Comparison of ENCODE assay signal across 8 cellular contexts in the genomic region with DNA sequence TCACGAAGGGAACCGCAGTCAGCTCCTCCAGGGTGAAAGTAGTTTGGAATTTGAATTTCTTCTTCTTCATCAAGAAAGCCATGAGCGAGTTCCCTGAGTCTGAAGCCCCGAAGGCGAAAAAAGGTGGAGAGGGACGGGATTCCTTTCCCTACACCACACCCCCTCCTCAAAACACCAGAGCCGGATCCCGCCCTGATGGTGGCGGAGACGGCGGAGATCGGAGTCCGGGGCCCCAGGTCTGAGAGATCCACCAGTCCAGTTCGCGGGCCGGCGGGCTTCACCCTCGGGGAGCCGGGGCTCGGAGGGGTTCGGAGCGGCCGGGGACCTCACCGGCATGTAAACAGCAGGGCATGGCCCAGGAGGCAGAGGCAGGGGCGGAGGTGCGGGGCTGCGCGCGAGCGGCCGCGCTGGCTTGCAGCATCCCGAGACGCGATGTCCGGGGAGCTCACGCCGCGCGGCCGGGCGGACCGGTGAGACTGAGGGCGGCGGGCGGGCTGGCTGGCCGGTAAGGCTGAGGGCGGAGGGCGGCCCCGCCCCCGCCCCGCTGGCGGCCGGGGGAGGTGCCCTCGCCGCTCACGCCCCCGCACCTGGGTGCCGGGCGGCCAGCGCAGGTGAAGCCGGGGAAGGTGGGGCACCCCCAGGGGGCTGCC. TPM values are rescaled to one million over a fixed set of nuclear protein-coding genes. Genes with fewer than 3 reads are reported as not detected.
DNase-seq lines count a peak whose midpoint lies in the region; ATAC-seq, FAIRE-seq and TF ChIP-seq lines count a peak whose summit lies in the region.

No MANE protein-coding gene starts in this region.

- peak overlapping the region; percentile 84 for H3K4me2 ChIP-seq in OCI-LY7 (ENCODE audit: low read length)

- CTCF ChIA-PET in OCI-LY7 (lab: Charles Lee; ENCODE audit: unreplicated experiment): interaction anchor here (0.5 kb wide), 1 partner anchor 441 kb away, joined by 3 read pairs; a partner anchor contains a TSS

- no peaks in the 10 kb centered on the region for H3K9me3 ChIP-seq in OCI-LY7 (ENCODE audit: low read length)
- no peaks in the 10 kb centered on the region for H3K9me3 ChIP-seq in adrenal gland (replicated peaks in 1 of 3)
- H3K9me3 ChIP-seq in iPS-18c (ENCODE audit: control insufficient read depth, insufficient read depth, low read length): no peaks in the 10 kb centered on the region
- no peaks in the 10 kb centered on the region for H3K9me3 ChIP-seq in small intestine (ENCODE audit: control insufficient read depth, low read depth)

- WGBS in adrenal gland, 4 donors: 0 to 2% (median 1%) methylated on average over 10 to 62 of the region's 62 CpGs
- 0 to 1% (median 1%) methylated on average over 28 to 62 of the region's 62 CpGs for WGBS in small intestine, 3 donors

- DNase-seq in NCI-H82 (lab: John Stamatoyannopoulos, UW): peak; percentile 39
- no peak for DNase-seq in NCI-H82 treated with DMSO at 0.1 percent for 48 hours (lab: John Stamatoyannopoulos, UW; ENCODE audit: unreplicated experiment)
- DNase-seq in OCI-LY7 (ENCODE audit: low spot score): peak; percentile 65
- DNase-seq in adrenal gland: peak in 4 of 7 donors; percentile 55 to 69 (median 63)
- DNase-seq in small intestine: peak; percentile 79
- no peak for DNase-seq in kidney glomerular epithelial cell (lab: John Stamatoyannopoulos, UW)

- H3K36me3 ChIP-seq in OCI-LY7 (ENCODE audit: insufficient read depth, low read length): peaks cover 44% of the 10 kb centered on the region
- H3K36me3 ChIP-seq in adrenal gland (replicated peaks in 1 of 2): no peaks in the 10 kb centered on the region
- no peaks in the 10 kb centered on the region for H3K36me3 ChIP-seq in small intestine (ENCODE audit: control insufficient read depth in 2 of 2, insufficient read depth in 2 of 2, low read length in 2 of 2)

- peaks cover 68% of the 10 kb centered on the region for H3K4me1 ChIP-seq in OCI-LY7 (ENCODE audit: insufficient read depth, low read length, poor library complexity, severe bottlenecking)
- H3K4me1 ChIP-seq in adrenal gland (replicated peaks in 1 of 2): peaks cover 50 to 58% of the 10 kb centered on the region in 2 donors
- H3K4me1 ChIP-seq in small intestine (ENCODE audit: control insufficient read depth in 2 of 2, insufficient read depth in 1 of 2, low read depth in 1 of 2, low read length in 1 of 2): peaks cover 4 to 5% of the 10 kb centered on the region in 2 donors

- H3K27ac ChIP-seq in OCI-LY7 (ENCODE audit: low read depth, low read length, poor library complexity, severe bottlenecking) (peak overlapping the region; percentile 65), adrenal gland (peak overlapping the region in 4 of 5 donors; percentile 59 to 95 (median 91)), small intestine (ENCODE audit: low read depth in 1 of 2, low read length in 1 of 2) (peak overlapping the region; percentile 94 to 98)

- H3K79me2 ChIP-seq in OCI-LY7 (ENCODE audit: insufficient read depth, low read depth, low read length): peaks cover 63% of the 10 kb centered on the region

- intact Hi-C loops in OCI-LY7 (cut with micrococcal nuclease; ENCODE audit: unreplicated experiment): loop anchor here (1.0 to 5.0 kb wide), 2 partner anchors 46 to 203 kb away; a partner anchor contains a TSS
- intact Hi-C loops in adrenal gland (cut with DNase I): no loop called here

- no peak overlapping the region for H2AFZ ChIP-seq in OCI-LY7 (ENCODE audit: low read length)

- POLR2A ChIA-PET in OCI-LY7 (lab: Charles Lee): interaction anchor here (0.7 to 3.3 kb wide), 3 partner anchors 9 to 58 kb away, joined by 3 to 19 read pairs (median 9); no protein-coding TSS in a partner anchor

- ATAC-seq in HG02798 (IDR thresholded peaks at IDR 0.05; ENCODE audit: poor library complexity, unreplicated experiment): peak; percentile 37

- peaks cover 33% of the 10 kb centered on the region; the same call in 1 of the 2 replicates for H4K20me1 ChIP-seq in OCI-LY7 (ENCODE audit: insufficient read depth, low read length)

- BruUV-seq in OCI-LY7 (replicated peaks; lab: Mats Ljungman, UMichigan): TSS peak; percentile 61

- FAIRE-seq in small intestine (lab: Jason Lieb, UNC): no peak

- no peaks in the 10 kb centered on the region for H3K9me2 ChIP-seq in OCI-LY7 (ENCODE audit: insufficient read depth, low read length)

- H3K4me3 ChIP-seq in OCI-LY7 (ENCODE audit: low read depth, low read length, poor library complexity, severe bottlenecking): peak overlapping the region; percentile 80
- H3K4me3 ChIP-seq in adrenal gland: peak overlapping the region; percentile 71 to 99 (median 84)
- peak overlapping the region; percentile 91 for H3K4me3 ChIP-seq in iPS-18c (ENCODE audit: insufficient read depth, low read depth, low read length)
- peak overlapping the region; percentile 83 to 86 for H3K4me3 ChIP-seq in small intestine (ENCODE audit: low read depth in 1 of 2, low read length in 2 of 2)

- TF ChIP-seq CTCF in OCI-LY7 (conservative IDR thresholded peaks at IDR 0.05; ENCODE audit: low read length) (no peak), adrenal gland (IDR thresholded peaks at IDR 0.05) (peak in 1 of 6 experiments; percentile 1)

- TF ChIP-seq POLR2A in adrenal gland (IDR thresholded peaks at IDR 0.05): peak in 1 of 2 donors; percentile 7

- H3K27me3 ChIP-seq in adrenal gland (no peaks in the 10 kb centered on the region), small intestine (ENCODE audit: control insufficient read depth in 2 of 2, insufficient read depth in 2 of 2, low read length in 2 of 2) (no peaks in the 10 kb centered on the region)

RNA-seq across cellular contexts. Expression of a gene that starts 0.6 kb away (rescaled TPM):
- 25.8 and 34.7 TPM in 2 replicates for total RNA-seq in OCI-LY7 (2014; rRNA removed; shearing (Covaris generic))
- 60.1 and 69.1 TPM in 2 replicates for total RNA-seq in OCI-LY7 (2022)
- 100 to 1,000 TPM in 2 of 8 donors, 10 to 100 TPM in 6; 35.6 to 179 (median 72.0) TPM for total RNA-seq in adrenal gland
- 10 to 100 TPM; 24.5 to 49.5 (median 32.6) TPM for polyA plus RNA-seq in adrenal gland
- 100 to 1,000 TPM in 1 of 3 donors, 10 to 100 TPM in 2; 43.9 to 123 (median 69.4) TPM for polyA plus RNA-seq in small intestine

RNA-seq across cellular contexts. Expression of a gene that starts 42.5 kb away (rescaled TPM):
- 31.6 and 49.7 TPM in 2 replicates for total RNA-seq in OCI-LY7 (2014; rRNA removed; shearing (Covaris generic))
- 47.7 and 50.7 TPM in 2 replicates for total RNA-seq in OCI-LY7 (2022)
- total RNA-seq in adrenal gland: 10 to 100 TPM; 18.4 to 46.8 (median 31.4) TPM
- 10 to 100 TPM; 32.9 to 36.5 (median 35.6) TPM for polyA plus RNA-seq in adrenal gland
- polyA plus RNA-seq in small intestine: 10 to 100 TPM; 23.2 to 46.0 (median 37.8) TPM

RNA-seq across cellular contexts. Expression of a gene that starts 49.6 kb away (rescaled TPM):
- total RNA-seq in OCI-LY7 (2014; rRNA removed; shearing (Covaris generic)): 0.59 and 0.95 TPM in 2 replicates
- total RNA-seq in OCI-LY7 (2022) (4.4 and 4.6 TPM in 2 replicates), adrenal gland (1 to 10 TPM in 2 of 8 donors, under 1 TPM in 3, not detected in 3; 0.19 to 2.3 (median 0.83) TPM)
- polyA plus RNA-seq in adrenal gland (1 to 10 TPM in 1 of 3 donors, under 1 TPM in 2; 0.22 to 1.5 (median 0.54) TPM), small intestine (under 1 TPM in 2 of 3 donors, not detected in 1; 0.60 to 0.81 TPM)

Comparison
In these comparisons a context has a peak if more than half of its experiments do, and no peak if none do; other contexts are left out.
1. DNase-seq: peak in NCI-H82 (single experiment), OCI-LY7 (single experiment), adrenal gland (4 of 7) and small intestine (single experiment); none in NCI-H82 treated with DMSO at 0.1 percent for 48 hours (single experiment) and kidney glomerular epithelial cell (single experiment).
2. Peak in every context shown above with its lines, with median percentiles within 50 percentile points of each other: H3K27ac ChIP-seq and H3K4me3 ChIP-seq.